In genomic region chr2:72915907-72916742, GRCh38 we compare ENCODE assay signal across 8 cellular contexts. TPM values are rescaled to one million over a fixed set of nuclear protein-coding genes. Genes with fewer than 3 reads are reported as not detected.
A peak's percentile ranks its signal among the peaks of the same experiment; 100 is the strongest.
DNase-seq lines count a peak whose midpoint lies in the region; ATAC-seq, FAIRE-seq and TF ChIP-seq lines count a peak whose summit lies in the region.

No MANE protein-coding gene starts in this region.

- TF ChIP-seq CTCF in ascending aorta (IDR thresholded peaks at IDR 0.05), result no peak

- H3K27ac ChIP-seq in ascending aorta, result no peak overlapping the region

- DNase-seq in ACHN (peak; percentile 62), NCI-H345 treated with DMSO at 0.1 percent for 48 hours (lab: John Stamatoyannopoulos, UW; ENCODE audit: unreplicated experiment) (peak; percentile 33), ascending aorta (ENCODE audit: low spot score in 2 of 2) (no peak), islet precursor cell (peak; percentile 80), RCC 7860 (ENCODE audit: low spot score) (no peak)
- peak; percentile 45 to 64 for DNase-seq in stimulated activated CD4-positive, alpha-beta T cell treated with anti-CD3 and anti-CD28 coated beads, Interleukin-2, amount 100 ng/mL, for 24 hours

- ATAC-seq in GM18858 (IDR thresholded peaks at IDR 0.05; ENCODE audit: unreplicated experiment) (peak; percentile 56), HG02970 (IDR thresholded peaks at IDR 0.05; ENCODE audit: low FRiP score, unreplicated experiment) (peak; percentile 46)

- intact Hi-C loops in ascending aorta (cut with DNase I), result no loop called here

- H3K4me1 ChIP-seq in ascending aorta, result peaks cover 12 to 39% of the 10 kb centered on the region in 2 donors

- no peak for FAIRE-seq in RCC 7860 (lab: Jason Lieb, UNC)

- in situ Hi-C loops in ACHN (cut with HindIII; ENCODE audit: low pct_ligation_motif_present, low pct_unique_long_range_greater_than_20kb, low sequenced_read_pairs), result no loop called here

- peaks cover 47% of the 10 kb centered on the region for H3K27me3 ChIP-seq in ascending aorta

- no peaks in the 10 kb centered on the region for H3K36me3 ChIP-seq in ascending aorta

- no peaks in the 10 kb centered on the region for H3K9me3 ChIP-seq in ascending aorta

- H3K4me3 ChIP-seq in ascending aorta, result peak overlapping the region; percentile 54 to 60

RNA-seq across cellular contexts. Expression of gene EMX1, which starts 1.2 kb away (rescaled TPM):
- not detected for total RNA-seq in ascending aorta

RNA-seq across cellular contexts. Expression of gene SPR, which starts 28.9 kb away (rescaled TPM):
- total RNA-seq in ascending aorta, result 68.3 TPM

Comparison
In these comparisons a context has a peak if more than half of its experiments do, and no peak if none do; other contexts are left out.
1. DNase-seq: peak in ACHN (single experiment), NCI-H345 treated with DMSO at 0.1 percent for 48 hours (single experiment), islet precursor cell (single experiment) and stimulated activated CD4-positive, alpha-beta T cell treated with anti-CD3 and anti-CD28 coated beads, Interleukin-2, amount 100 ng/mL, for 24 hours (2 of 2); none in ascending aorta (0 of 2) and RCC 7860 (single experiment).